In genomic region chr10:50514995-50515394, GRCh38 we compare ENCODE assay signal across 13 cellular contexts.
"Had no signal": no experiment of that assay in that cellular context is flagged by ENCODE, and none has a peak within 500 bp of the region (broad histone marks: within the 10 kb centered on the region; RNA-seq: fewer than 3 reads in every experiment).

No MANE protein-coding gene starts in this region.

- H3K27me3 Mint-ChIP-seq: natural killer cell treated with Interleukin-12 subunit alpha and Interleukin-12 subunit beta and Interleukin-15 and Interleukin-18, amount 100 ng/mL, for 72 hours; stimulated activated naive CD8-positive, alpha-beta T cell treated with anti-CD3 and anti-CD28 coated beads, Interleukin-15, Interleukin-2, amounts not matched to agents 100 ng/mL and 50 ng/mL, for 24 hours had no signal

- DNase-seq: activated CD4-positive, alpha-beta memory T cell treated with anti-CD3 and anti-CD28 coated beads, Interleukin-2, amount 10 ng/mL, durations not matched to agents 7 days and 5 days; activated CD4-positive, alpha-beta T cell treated with anti-CD3 and anti-CD28 coated beads for 1 hour; activated gamma-delta T cell treated with Interleukin-2 at 50 U/mL for 16 hours; activated T-cell treated with anti-CD3 and anti-CD28 coated beads, Interleukin-2, amount 50 U/mL, for 72 hours; effector CD4-positive, alpha-beta T cell; stimulated activated CD4-positive, alpha-beta T cell treated with anti-CD3 and anti-CD28 coated beads, Interleukin-4, amount 100 ng/mL, for 1 hour; stimulated activated CD8-positive, alpha-beta memory T cell treated with anti-CD3 and anti-CD28 coated beads, Interleukin-4, amount 100 ng/mL, for 48 hours; T-helper 9 cell had no signal

- H3K9me3 Mint-ChIP-seq: activated CD4-positive, alpha-beta memory T cell treated with anti-CD3 and anti-CD28 coated beads, Interleukin-2, amount 10 ng/mL, durations not matched to agents 7 days and 5 days; activated T-cell treated with anti-CD3 and anti-CD28 coated beads, Interleukin-2, amount 50 U/mL, for 72 hours; natural killer cell treated with Interleukin-12 subunit alpha and Interleukin-12 subunit beta and Interleukin-15 and Interleukin-18, amount 100 ng/mL, for 72 hours; stimulated activated naive CD8-positive, alpha-beta T cell treated with anti-CD3 and anti-CD28 coated beads, Interleukin-15, Interleukin-2, amounts not matched to agents 100 ng/mL and 50 ng/mL, for 24 hours had no signal

- H3K36me3 ChIP-seq: cardiac muscle cell had no signal

- H3K4me3 ChIP-seq: cardiac muscle cell had no signal

- FAIRE-seq: astrocyte, colon had no signal

- ATAC-seq: activated T-cell treated with anti-CD3 and anti-CD28 coated beads, Interleukin-2, amount 50 U/mL, for 72 hours; natural killer cell treated with Interleukin-12 subunit alpha and Interleukin-12 subunit beta and Interleukin-15 and Interleukin-18, amount 100 ng/mL, for 72 hours had no signal

- H3K36me3 Mint-ChIP-seq: natural killer cell treated with Interleukin-12 subunit alpha and Interleukin-12 subunit beta and Interleukin-15 and Interleukin-18, amount 100 ng/mL, for 72 hours had no signal

- H3K27ac ChIP-seq: cardiac muscle cell had no signal

- H3K4me3 Mint-ChIP-seq: activated CD4-positive, alpha-beta memory T cell treated with anti-CD3 and anti-CD28 coated beads, Interleukin-2, amount 10 ng/mL, durations not matched to agents 7 days and 5 days; activated T-cell treated with anti-CD3 and anti-CD28 coated beads, Interleukin-2, amount 50 U/mL, for 72 hours; natural killer cell treated with Interleukin-12 subunit alpha and Interleukin-12 subunit beta and Interleukin-15 and Interleukin-18, amount 100 ng/mL, for 72 hours; stimulated activated naive CD8-positive, alpha-beta T cell treated with anti-CD3 and anti-CD28 coated beads, Interleukin-15, Interleukin-2, amounts not matched to agents 100 ng/mL and 50 ng/mL, for 24 hours had no signal

- H3K27ac Mint-ChIP-seq: activated CD4-positive, alpha-beta memory T cell treated with anti-CD3 and anti-CD28 coated beads, Interleukin-2, amount 10 ng/mL, durations not matched to agents 7 days and 5 days; activated T-cell treated with anti-CD3 and anti-CD28 coated beads, Interleukin-2, amount 50 U/mL, for 72 hours; natural killer cell treated with Interleukin-12 subunit alpha and Interleukin-12 subunit beta and Interleukin-15 and Interleukin-18, amount 100 ng/mL, for 72 hours; stimulated activated naive CD8-positive, alpha-beta T cell treated with anti-CD3 and anti-CD28 coated beads, Interleukin-15, Interleukin-2, amounts not matched to agents 100 ng/mL and 50 ng/mL, for 24 hours had no signal
